16 cellular contexts compared by ENCODE assay signal in genomic region chr9:131233989-131234388, GRCh38. TPM values are rescaled to one million over a fixed set of nuclear protein-coding genes. Genes with fewer than 3 reads are reported as not detected.
DNase-seq lines count a peak whose midpoint lies in the region; ATAC-seq lines count a peak whose summit lies in the region.
"Had no signal": no experiment of that assay in that cellular context is flagged by ENCODE, and none has a peak within 500 bp of the region (broad histone marks: within the 10 kb centered on the region; RNA-seq: fewer than 3 reads in every experiment).

No MANE protein-coding gene starts in this region.

- H3K27me3 ChIP-seq in CD4-positive, alpha-beta memory T cell (ENCODE audit: insufficient read depth, low read length) = no peaks in the 10 kb centered on the region
- H3K27me3 ChIP-seq: transverse colon had no signal

- intact Hi-C loops in CD4-positive, alpha-beta memory T cell (cut with micrococcal nuclease) = loop anchor here (1.0 to 10.0 kb wide), 2 partner anchors 22 to 59 kb away; no protein-coding TSS in a partner anchor

- peaks cover 47% of the 10 kb centered on the region for H3K36me3 Mint-ChIP-seq in activated CD4-positive, alpha-beta T cell treated with anti-CD3 and anti-CD28 coated beads, Interleukin-2, amount 10 ng/mL, durations not matched to agents 7 days and 5 days (ENCODE audit: low read depth)
- peaks cover 35 to 37% of the 10 kb centered on the region in 2 donors for H3K36me3 Mint-ChIP-seq in CD4-positive, alpha-beta memory T cell
- H3K36me3 Mint-ChIP-seq in activated T-helper 17 cell treated with anti-CD3 and anti-CD28 coated beads, Interleukin-2, amount 50 U/mL, for 72 hours (ENCODE audit: low read depth) = peaks cover 62% of the 10 kb centered on the region
- H3K36me3 Mint-ChIP-seq in immature natural killer cell = peaks cover 11 to 23% (median 21%) of the 10 kb centered on the region in 3 donors

- H3K27me3 Mint-ChIP-seq in activated CD4-positive, alpha-beta T cell treated with anti-CD3 and anti-CD28 coated beads, Interleukin-2, amount 10 ng/mL, durations not matched to agents 7 days and 5 days = no peaks in the 10 kb centered on the region
- H3K27me3 Mint-ChIP-seq in CD4-positive, alpha-beta memory T cell = no peaks in the 10 kb centered on the region
- H3K27me3 Mint-ChIP-seq in activated T-helper 17 cell treated with anti-CD3 and anti-CD28 coated beads, Interleukin-2, amount 50 U/mL, for 72 hours = no peaks in the 10 kb centered on the region
- peaks cover 5 to 13% (median 13%) of the 10 kb centered on the region in 3 donors for H3K27me3 Mint-ChIP-seq in immature natural killer cell (ENCODE audit: low read depth in 3 of 3)

- H3K4me3 Mint-ChIP-seq in activated CD4-positive, alpha-beta T cell treated with anti-CD3 and anti-CD28 coated beads, Interleukin-2, amount 10 ng/mL, durations not matched to agents 7 days and 5 days = no peak overlapping the region
- peak overlapping the region; percentile 79 to 90 (median 86) for H3K4me3 Mint-ChIP-seq in CD4-positive, alpha-beta memory T cell
- peak overlapping the region; percentile 79 for H3K4me3 Mint-ChIP-seq in activated T-helper 17 cell treated with anti-CD3 and anti-CD28 coated beads, Interleukin-2, amount 50 U/mL, for 72 hours
- peak overlapping the region; percentile 71 to 87 (median 85) for H3K4me3 Mint-ChIP-seq in immature natural killer cell

- peak overlapping the region; percentile 80 for H3K27ac Mint-ChIP-seq in activated CD4-positive, alpha-beta T cell treated with anti-CD3 and anti-CD28 coated beads, Interleukin-2, amount 10 ng/mL, durations not matched to agents 7 days and 5 days
- H3K27ac Mint-ChIP-seq in CD4-positive, alpha-beta memory T cell = peak overlapping the region; percentile 86 to 98 (median 96)
- peak overlapping the region; percentile 90 for H3K27ac Mint-ChIP-seq in activated T-helper 17 cell treated with anti-CD3 and anti-CD28 coated beads, Interleukin-2, amount 50 U/mL, for 72 hours
- peak overlapping the region; percentile 98 to 100 (median 99) for H3K27ac Mint-ChIP-seq in immature natural killer cell

- H3K9me3 Mint-ChIP-seq in activated CD4-positive, alpha-beta T cell treated with anti-CD3 and anti-CD28 coated beads, Interleukin-2, amount 10 ng/mL, durations not matched to agents 7 days and 5 days = no peaks in the 10 kb centered on the region
- H3K9me3 Mint-ChIP-seq in CD4-positive, alpha-beta memory T cell = no peaks in the 10 kb centered on the region
- H3K9me3 Mint-ChIP-seq in activated T-helper 17 cell treated with anti-CD3 and anti-CD28 coated beads, Interleukin-2, amount 50 U/mL, for 72 hours = no peaks in the 10 kb centered on the region
- no peaks in the 10 kb centered on the region for H3K9me3 Mint-ChIP-seq in immature natural killer cell

- H3K9me3 ChIP-seq in CD4-positive, alpha-beta memory T cell (ENCODE audit: control insufficient read depth in 1 of 2, low read length in 2 of 2) = no peaks in the 10 kb centered on the region
- H3K9me3 ChIP-seq: transverse colon had no signal

- peak overlapping the region; percentile 46 for H3K27ac ChIP-seq in CD4-positive, alpha-beta memory T cell (ENCODE audit: low read depth, low read length)
- H3K27ac ChIP-seq: transverse colon had no signal

- peaks cover 43% of the 10 kb centered on the region for H3K4me1 Mint-ChIP-seq in activated CD4-positive, alpha-beta T cell treated with anti-CD3 and anti-CD28 coated beads, Interleukin-2, amount 10 ng/mL, durations not matched to agents 7 days and 5 days
- H3K4me1 Mint-ChIP-seq in CD4-positive, alpha-beta memory T cell = peaks cover 28 to 64% (median 46%) of the 10 kb centered on the region in 4 donors
- peaks cover 26% of the 10 kb centered on the region for H3K4me1 Mint-ChIP-seq in activated T-helper 17 cell treated with anti-CD3 and anti-CD28 coated beads, Interleukin-2, amount 50 U/mL, for 72 hours
- H3K4me1 Mint-ChIP-seq in immature natural killer cell = peaks cover 54 to 59% of the 10 kb centered on the region in 2 donors

- peak overlapping the region in 1 of 2 donors; percentile 6 for H3K4me3 ChIP-seq in CD4-positive, alpha-beta memory T cell (ENCODE audit: low read length in 2 of 2)
- H3K4me3 ChIP-seq: transverse colon had no signal

- POLR2A ChIA-PET in activated CD4-positive, alpha-beta T cell treated with anti-CD3 and anti-CD28 coated beads, Interleukin-2, amount 10 ng/mL, durations not matched to agents 7 days and 5 days (lab: Charles Lee) = no interaction called here
- POLR2A ChIA-PET in CD4-positive, alpha-beta memory T cell (lab: Charles Lee; ENCODE audit: partially characterized antibody) = interaction anchor here (0.6 to 11.8 kb wide), 6 partner anchors 19 to 47 kb away, joined by 3 to 237 read pairs (median 8); partner anchors contain the start of gene FAM78A

- H3K36me3 ChIP-seq in CD4-positive, alpha-beta memory T cell (ENCODE audit: insufficient read depth, low read length) = no peaks in the 10 kb centered on the region

- DNase-seq in activated CD4-positive, alpha-beta T cell treated with anti-CD3 and anti-CD28 coated beads, Interleukin-2, amount 10 ng/mL, durations not matched to agents 7 days and 5 days = no peak
- no peak for DNase-seq in activated CD4-positive, alpha-beta T cell treated with anti-CD3 and anti-CD28 coated beads, Interleukin-2, amount 50 U/mL, for 1 hour
- peak; percentile 24 to 59 (median 37) for DNase-seq in CD4-positive, alpha-beta memory T cell
- DNase-seq in immature natural killer cell (peak; percentile 75 to 81 (median 75)), NCI-H2227 treated with DMSO at 0.1 percent for 48 hours (lab: John Stamatoyannopoulos, UW) (no peak), NCI-H82 (lab: John Stamatoyannopoulos, UW) (no peak)
- no peak for DNase-seq in stimulated activated naive CD4-positive, alpha-beta T cell (lab: John Stamatoyannopoulos, UW)
- DNase-seq: activated CD4-positive, CD25-positive, alpha-beta regulatory T cell; anterior cingulate cortex; C1 segment of cervical spinal cord; mesendoderm; NCI-H1092; NCI-H2081; NCI-H510A; transverse colon had no signal

- CTCF ChIA-PET in activated CD4-positive, alpha-beta T cell treated with anti-CD3 and anti-CD28 coated beads, Interleukin-2, amount 10 ng/mL, durations not matched to agents 7 days and 5 days (lab: Charles Lee) = interaction anchor here (1.0 kb wide), 1 partner anchor 34 kb away, joined by 4 read pairs; no protein-coding TSS in a partner anchor
- CTCF ChIA-PET in CD4-positive, alpha-beta memory T cell (lab: Charles Lee; ENCODE audit: partially characterized antibody) = interaction anchor here (0.7 to 3.1 kb wide), 3 partner anchors 19 to 103 kb away, joined by 3 to 10 read pairs (median 3); no protein-coding TSS in a partner anchor

- peaks cover 60% of the 10 kb centered on the region for H3K4me1 ChIP-seq in CD4-positive, alpha-beta memory T cell (ENCODE audit: insufficient read depth, low read length)

- ATAC-seq in activated T-helper 17 cell treated with anti-CD3 and anti-CD28 coated beads, Interleukin-2, amount 50 U/mL, for 72 hours (replicated peaks) = peak; percentile 39

RNA-seq across cellular contexts. Expression of gene FAM78A, which starts 42.3 kb away (rescaled TPM):
- total RNA-seq in activated CD4-positive, alpha-beta T cell treated with anti-CD3 and anti-CD28 coated beads, Interleukin-2, amount 10 ng/mL, durations not matched to agents 7 days and 5 days = 100 to 1,000 TPM; 118 to 128 TPM
- 10 to 100 TPM; 93.5 TPM for total RNA-seq in CD4-positive, alpha-beta memory T cell
- polyA plus RNA-seq in CD4-positive, alpha-beta memory T cell = 10 to 100 TPM in 1 of 2 donors, 1 to 10 TPM in 1; 5.5 to 29.2 TPM
- total RNA-seq in activated T-helper 17 cell treated with anti-CD3 and anti-CD28 coated beads, Interleukin-2, amount 50 U/mL, for 72 hours = 10 to 100 TPM; 29.1 to 50.2 TPM
- 10 to 100 TPM in 1 of 3 donors, 1 to 10 TPM in 2; 5.0 to 20.8 (median 7.5) TPM for polyA plus RNA-seq in immature natural killer cell

RNA-seq across cellular contexts. Expression of gene PLPP7, which starts 55.5 kb away (rescaled TPM):
- total RNA-seq in activated CD4-positive, alpha-beta T cell treated with anti-CD3 and anti-CD28 coated beads, Interleukin-2, amount 10 ng/mL, durations not matched to agents 7 days and 5 days = under 1 TPM in 1 of 2 experiments, not detected in 1; 0.21 TPM
- not detected for total RNA-seq in CD4-positive, alpha-beta memory T cell
- polyA plus RNA-seq in CD4-positive, alpha-beta memory T cell = not detected
- total RNA-seq in activated T-helper 17 cell treated with anti-CD3 and anti-CD28 coated beads, Interleukin-2, amount 50 U/mL, for 72 hours = not detected
- polyA plus RNA-seq in immature natural killer cell = 1 to 10 TPM in 2 of 3 donors, under 1 TPM in 1; 0.44 to 1.4 (median 1.2) TPM

Comparison
In these comparisons a context has a peak if more than half of its experiments do, and no peak if none do; other contexts are left out.
1. DNase-seq: peak in CD4-positive, alpha-beta memory T cell (5 of 5) and immature natural killer cell (3 of 3); none in activated CD4-positive, alpha-beta T cell treated with anti-CD3 and anti-CD28 coated beads, Interleukin-2, amount 10 ng/mL, durations not matched to agents 7 days and 5 days (single experiment), activated CD4-positive, alpha-beta T cell treated with anti-CD3 and anti-CD28 coated beads, Interleukin-2, amount 50 U/mL, for 1 hour (single experiment), NCI-H2227 treated with DMSO at 0.1 percent for 48 hours (single experiment), NCI-H82 (single experiment) and stimulated activated naive CD4-positive, alpha-beta T cell (0 of 6).
2. Peak in every context shown above with its lines, with median percentiles within 50 percentile points of each other: H3K27ac Mint-ChIP-seq.